In genomic region chr9:74610523-74611061, GRCh38 we compare ENCODE assay signal across 23 cellular contexts.
DNase-seq lines count a peak whose midpoint lies in the region; ATAC-seq and TF ChIP-seq lines count a peak whose summit lies in the region.
"Had no signal": no experiment of that assay in that cellular context is flagged by ENCODE, and none has a peak within 500 bp of the region (broad histone marks: within the 10 kb centered on the region; RNA-seq: fewer than 3 reads in every experiment).

No MANE protein-coding gene starts in this region.

- no peaks in the 10 kb centered on the region for H4K20me1 ChIP-seq in OCI-LY7 (ENCODE audit: insufficient read depth, low read length)

- BruUV-seq in OCI-LY7 (replicated peaks; lab: Mats Ljungman, UMichigan) = no TSS peak

- peaks cover 3% of the 10 kb centered on the region for H3K9me3 Mint-ChIP-seq in memory B cell
- H3K9me3 Mint-ChIP-seq in natural killer cell treated with Interleukin-12 subunit alpha and Interleukin-12 subunit beta and Interleukin-15 and Interleukin-18, amount 100 ng/mL, for 72 hours = no peaks in the 10 kb centered on the region
- H3K9me3 Mint-ChIP-seq: activated naive CD8-positive, alpha-beta T cell treated with anti-CD3 and anti-CD28 coated beads for 36 hours; GM23338; nephron progenitor cell; stimulated activated naive CD8-positive, alpha-beta T cell treated with anti-CD3 and anti-CD28 coated beads, Interleukin-15, amount 100 ng/mL, for 72 hours had no signal

- H3K4me1 Mint-ChIP-seq in memory B cell = peaks cover 20% of the 10 kb centered on the region
- no peaks in the 10 kb centered on the region for H3K4me1 Mint-ChIP-seq in natural killer cell treated with Interleukin-12 subunit alpha and Interleukin-12 subunit beta and Interleukin-15 and Interleukin-18, amount 100 ng/mL, for 72 hours (ENCODE audit: low read depth in 2 of 2)
- H3K4me1 Mint-ChIP-seq: activated naive CD8-positive, alpha-beta T cell treated with anti-CD3 and anti-CD28 coated beads for 36 hours; GM23338; nephron progenitor cell; stimulated activated naive CD8-positive, alpha-beta T cell treated with anti-CD3 and anti-CD28 coated beads, Interleukin-15, amount 100 ng/mL, for 72 hours had no signal

- no peaks in the 10 kb centered on the region for H3K36me3 ChIP-seq in OCI-LY7 (ENCODE audit: insufficient read depth, low read length)

- H2AFZ ChIP-seq in OCI-LY7 (ENCODE audit: low read length) = peak overlapping the region; percentile 55; the same call in 1 of the 2 replicates
- H2AFZ ChIP-seq: GM23338 had no signal

- DNase-seq in OCI-LY7 (ENCODE audit: low spot score) = no peak
- no peak for DNase-seq in memory B cell (ENCODE audit: low spot score in 2 of 2)
- DNase-seq in natural killer cell treated with Interleukin-12 subunit alpha and Interleukin-12 subunit beta and Interleukin-15 and Interleukin-18, amount 100 ng/mL, for 72 hours (ENCODE audit: low spot score) = no peak
- no peak for DNase-seq in activated CD4-positive, alpha-beta T cell treated with anti-CD3 and anti-CD28 coated beads for 48 hours
- DNase-seq in amygdala (lab: John Stamatoyannopoulos, UW) = no peak
- DNase-seq in hepatic stellate cell (ENCODE audit: low spot score) = no peak
- DNase-seq: activated naive CD8-positive, alpha-beta T cell treated with anti-CD3 and anti-CD28 coated beads for 36 hours; C1 segment of cervical spinal cord; cortex of kidney; GF-D8; hypothalamus; mesenchymal stem cell; NCI-H1694; nephron progenitor cell; stimulated activated CD4-positive, alpha-beta T cell treated with anti-CD3 and anti-CD28 coated beads, Interleukin-2, amount 100 ng/mL, for 24 hours; stimulated activated naive CD8-positive, alpha-beta T cell treated with anti-CD3 and anti-CD28 coated beads, Interleukin-15, amount 100 ng/mL, for 72 hours had no signal

- H3K79me2 ChIP-seq in OCI-LY7 (ENCODE audit: insufficient read depth, low read depth, low read length) = no peaks in the 10 kb centered on the region

- H3K9me2 ChIP-seq in OCI-LY7 (ENCODE audit: insufficient read depth, low read length) = no peaks in the 10 kb centered on the region

- peak overlapping the region; percentile 16 for H3K4me3 Mint-ChIP-seq in memory B cell
- no peak overlapping the region for H3K4me3 Mint-ChIP-seq in natural killer cell treated with Interleukin-12 subunit alpha and Interleukin-12 subunit beta and Interleukin-15 and Interleukin-18, amount 100 ng/mL, for 72 hours
- H3K4me3 Mint-ChIP-seq: activated naive CD8-positive, alpha-beta T cell treated with anti-CD3 and anti-CD28 coated beads for 36 hours; GM23338; nephron progenitor cell; stimulated activated naive CD8-positive, alpha-beta T cell treated with anti-CD3 and anti-CD28 coated beads, Interleukin-15, amount 100 ng/mL, for 72 hours had no signal

- H3K9me3 ChIP-seq in OCI-LY7 (ENCODE audit: low read length) = no peaks in the 10 kb centered on the region
- H3K9me3 ChIP-seq: A549 had no signal

- intact Hi-C loops in OCI-LY7 (cut with micrococcal nuclease; ENCODE audit: unreplicated experiment) = no loop called here

- H3K27me3 Mint-ChIP-seq in memory B cell = no peaks in the 10 kb centered on the region
- peaks cover 4 to 14% of the 10 kb centered on the region in 2 donors for H3K27me3 Mint-ChIP-seq in natural killer cell treated with Interleukin-12 subunit alpha and Interleukin-12 subunit beta and Interleukin-15 and Interleukin-18, amount 100 ng/mL, for 72 hours
- H3K27me3 Mint-ChIP-seq: stimulated activated naive CD8-positive, alpha-beta T cell treated with anti-CD3 and anti-CD28 coated beads, Interleukin-15, amount 100 ng/mL, for 72 hours had no signal

- no peaks in the 10 kb centered on the region for H3K36me3 Mint-ChIP-seq in memory B cell
- H3K36me3 Mint-ChIP-seq in natural killer cell treated with Interleukin-12 subunit alpha and Interleukin-12 subunit beta and Interleukin-15 and Interleukin-18, amount 100 ng/mL, for 72 hours = no peaks in the 10 kb centered on the region
- H3K36me3 Mint-ChIP-seq: activated naive CD8-positive, alpha-beta T cell treated with anti-CD3 and anti-CD28 coated beads for 36 hours had no signal

- no peak overlapping the region for H3K27ac ChIP-seq in OCI-LY7 (ENCODE audit: low read depth, low read length, poor library complexity, severe bottlenecking)
- H3K27ac ChIP-seq: A549, foreskin keratinocyte, SK-N-MC had no signal

- H3K4me3 ChIP-seq in OCI-LY7 (ENCODE audit: low read depth, low read length, poor library complexity, severe bottlenecking) = no peak overlapping the region
- H3K4me3 ChIP-seq: A549, GM23338, SK-N-MC had no signal

- peaks cover 20% of the 10 kb centered on the region for H3K4me1 ChIP-seq in OCI-LY7 (ENCODE audit: insufficient read depth, low read length, poor library complexity, severe bottlenecking)
- H3K4me1 ChIP-seq: A549, foreskin keratinocyte had no signal

- TF ChIP-seq CTCF in OCI-LY7 (conservative IDR thresholded peaks at IDR 0.05; ENCODE audit: low read length) = no peak

- CTCF ChIA-PET in OCI-LY7 (lab: Charles Lee; ENCODE audit: unreplicated experiment) = interaction anchor here (0.7 kb wide), 1 partner anchor 27 kb away, joined by 3 read pairs; no protein-coding TSS in a partner anchor

- POLR2A ChIA-PET in OCI-LY7 (lab: Charles Lee) = interaction anchor here (0.7 to 0.9 kb wide), 2 partner anchors 41 to 1477 kb away, joined by 3 read pairs; no protein-coding TSS in a partner anchor

- H3K27ac Mint-ChIP-seq in memory B cell = no peak overlapping the region
- H3K27ac Mint-ChIP-seq in natural killer cell treated with Interleukin-12 subunit alpha and Interleukin-12 subunit beta and Interleukin-15 and Interleukin-18, amount 100 ng/mL, for 72 hours = no peak overlapping the region
- H3K27ac Mint-ChIP-seq: activated naive CD8-positive, alpha-beta T cell treated with anti-CD3 and anti-CD28 coated beads for 36 hours; GM23338; nephron progenitor cell; stimulated activated naive CD8-positive, alpha-beta T cell treated with anti-CD3 and anti-CD28 coated beads, Interleukin-15, amount 100 ng/mL, for 72 hours had no signal

- peak overlapping the region; percentile 21; the same call in 1 of the 2 replicates for H3K4me2 ChIP-seq in OCI-LY7 (ENCODE audit: low read length)
- H3K4me2 ChIP-seq: A549, GM23338 had no signal

- ATAC-seq in GM18508 (IDR thresholded peaks at IDR 0.05; ENCODE audit: insufficient read depth, unreplicated experiment) = peak; percentile 55
- peak; percentile 60 for ATAC-seq in HG02970 (IDR thresholded peaks at IDR 0.05; ENCODE audit: low FRiP score, unreplicated experiment)
- peak; percentile 27 for ATAC-seq in memory B cell (ENCODE audit: low read depth)
- no peak for ATAC-seq in natural killer cell treated with Interleukin-12 subunit alpha and Interleukin-12 subunit beta and Interleukin-15 and Interleukin-18, amount 100 ng/mL, for 72 hours
- ATAC-seq: A549; activated CD4-positive, CD25-positive, alpha-beta regulatory T cell treated with anti-CD3 and anti-CD28 coated beads, Interleukin-2, amount 50 U/mL, for 24 hours; foreskin keratinocyte; GM23338; stimulated activated naive CD8-positive, alpha-beta T cell treated with anti-CD3 and anti-CD28 coated beads, Interleukin-15, amount 100 ng/mL, for 72 hours had no signal

Comparison
In these comparisons a context has a peak if more than half of its experiments do, and no peak if none do; other contexts are left out.
1. ATAC-seq: peak in GM18508 (single experiment), HG02970 (single experiment) and memory B cell (single experiment); none in natural killer cell treated with Interleukin-12 subunit alpha and Interleukin-12 subunit beta and Interleukin-15 and Interleukin-18, amount 100 ng/mL, for 72 hours (0 of 2).